ENCODE assay signal across 14 cellular contexts in the genomic region with DNA sequence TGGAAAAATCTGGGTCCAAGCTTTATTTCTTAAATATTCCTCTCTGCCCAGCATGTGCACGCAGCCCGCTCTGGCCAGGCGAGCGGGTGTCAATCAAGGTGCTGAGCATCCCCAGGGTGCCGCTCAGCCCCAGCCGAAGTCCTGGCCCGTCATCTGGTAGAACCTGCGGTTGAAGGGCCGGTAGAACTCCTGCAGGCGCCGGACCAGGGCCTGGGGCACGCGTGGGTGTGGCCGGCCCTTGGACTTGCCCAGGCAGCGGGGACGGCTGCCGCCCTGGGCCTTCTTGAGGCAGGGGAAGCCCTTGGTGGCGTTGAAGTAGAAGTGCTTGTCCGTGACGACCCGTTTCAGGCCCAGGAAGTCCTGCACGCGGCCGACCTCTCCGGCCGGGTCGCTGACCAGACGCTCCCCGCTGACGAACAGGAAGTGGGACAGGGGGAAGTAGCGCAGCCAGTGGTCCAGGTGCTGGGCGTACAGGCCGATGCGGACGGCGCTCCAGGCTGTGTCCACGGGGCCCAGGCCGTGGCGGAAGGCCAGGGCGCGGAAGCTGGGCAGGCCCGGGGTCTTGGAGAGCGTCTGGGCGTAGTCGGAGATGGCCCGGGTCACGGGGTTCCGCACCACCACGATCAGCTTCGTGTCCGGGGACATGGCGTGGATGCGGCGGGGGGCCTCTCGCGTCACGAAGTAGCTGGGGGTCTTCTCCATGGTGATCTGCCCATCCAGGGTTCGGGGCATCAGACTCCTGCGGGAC. TPM values are rescaled to one million over a fixed set of nuclear protein-coding genes. Genes with fewer than 3 reads are reported as not detected.
DNase-seq lines count a peak whose midpoint lies in the region; TF ChIP-seq lines count a peak whose summit lies in the region.
"Had no signal": no experiment of that assay in that cellular context is flagged by ENCODE, and none has a peak within 500 bp of the region (broad histone marks: within the 10 kb centered on the region; RNA-seq: fewer than 3 reads in every experiment).

No MANE protein-coding gene starts in this region.

- H3K36me3 ChIP-seq in HEK293 (ENCODE audit: control insufficient read depth in 2 of 2, insufficient read depth in 1 of 2, low read length in 2 of 2) (no peaks in the 10 kb centered on the region), esophagus squamous epithelium (peaks cover 0 to 6% (median 0%) of the 10 kb centered on the region in 3 donors), osteoblast (ENCODE audit: insufficient read depth, low read length) (no peaks in the 10 kb centered on the region)

- no peaks in the 10 kb centered on the region for H4K20me1 ChIP-seq in osteoblast (ENCODE audit: insufficient read depth, low read length)

- H3K27ac ChIP-seq in HEK293 (ENCODE audit: extremely low read depth, low read depth, low read length), result no peak overlapping the region
- H3K27ac ChIP-seq in esophagus squamous epithelium, result peak overlapping the region in 3 of 4 donors; percentile 30 to 88 (median 87)
- H3K27ac ChIP-seq in osteoblast (ENCODE audit: low read depth, low read length), result no peak overlapping the region
- H3K27ac ChIP-seq: A549 had no signal

- POLR2A ChIA-PET in HEK293 (lab: Yijun Ruan, JAX), result no interaction called here

- H3K9me3 ChIP-seq in HEK293 (ENCODE audit: control insufficient read depth, insufficient read depth, low read depth, low read length) (no peaks in the 10 kb centered on the region), esophagus squamous epithelium (no peaks in the 10 kb centered on the region), osteoblast (ENCODE audit: low read depth, low read length) (no peaks in the 10 kb centered on the region)
- H3K9me3 ChIP-seq: A549 had no signal

- H3K27me3 ChIP-seq in esophagus squamous epithelium, result peaks cover 0 to 63% (median 0%) of the 10 kb centered on the region in 4 donors
- H3K27me3 ChIP-seq in osteoblast (ENCODE audit: insufficient read depth, low read length), result peaks cover 39% of the 10 kb centered on the region

- H2AFZ ChIP-seq in osteoblast (ENCODE audit: low read length), result no peak overlapping the region
- H2AFZ ChIP-seq: GM23338 had no signal

- H3K4me3 ChIP-seq in HEK293 (ENCODE audit: low read depth, low read length), result no peak overlapping the region
- H3K4me3 ChIP-seq in esophagus squamous epithelium, result no peak overlapping the region
- H3K4me3 ChIP-seq in osteoblast (ENCODE audit: insufficient read depth, low read length), result no peak overlapping the region
- H3K4me3 ChIP-seq: A549, GM23338 had no signal

- no peak overlapping the region for H3K4me2 ChIP-seq in osteoblast (ENCODE audit: insufficient read depth, low read length)
- H3K4me2 ChIP-seq: A549, GM23338 had no signal

- DNase-seq in esophagus squamous epithelium (lab: John Stamatoyannopoulos, UW) (no peak), osteoblast (ENCODE audit: insufficient read length, low spot score, missing footprints) (peak; percentile 61), NCI-H1092 treated with DMSO at 0.1 percent for 48 hours (lab: John Stamatoyannopoulos, UW) (no peak), amygdala (lab: John Stamatoyannopoulos, UW) (no peak)
- DNase-seq in stimulated activated CD4-positive, alpha-beta T cell treated with anti-CD3 and anti-CD28 coated beads, Interleukin-4, amount 100 ng/mL, for 4 hours, result no peak
- DNase-seq: CD8-positive, alpha-beta T cell; COR-L47; DMS153; DMS79 treated with DMSO at 0.1 percent for 48 hours; EL; HCEC 1CT had no signal

- intact Hi-C loops in esophagus squamous epithelium (cut with DNase I), result no loop called here

- no peak for TF ChIP-seq CTCF in HEK293 (tag by site-specific recombination; IDR thresholded peaks at IDR 0.05)
- TF ChIP-seq CTCF in esophagus squamous epithelium (IDR thresholded peaks at IDR 0.05), result no peak
- TF ChIP-seq CTCF in osteoblast (IDR thresholded peaks at IDR 0.05; ENCODE audit: extremely low read depth, low read depth, low read length), result no peak

- 79 to 96% methylated on average over 6 to 22 of the region's 59 CpGs for WGBS in esophagus squamous epithelium, 2 donors

- TF ChIP-seq POLR2A in esophagus squamous epithelium (IDR thresholded peaks at IDR 0.05), result no peak

- H3K4me1 ChIP-seq in HEK293 (ENCODE audit: control insufficient read depth, insufficient read depth, low read length) (no peaks in the 10 kb centered on the region), esophagus squamous epithelium (peaks cover 14 to 80% (median 28%) of the 10 kb centered on the region in 3 donors), osteoblast (ENCODE audit: insufficient read depth, low read length) (no peaks in the 10 kb centered on the region)

- CTCF ChIA-PET in HEK293 (lab: Yijun Ruan, JAX), result interaction anchor here (0.6 kb wide), 1 partner anchor 12 kb away, joined by 3 read pairs; no protein-coding TSS in a partner anchor

- H3K79me2 ChIP-seq in osteoblast (ENCODE audit: insufficient read depth, low read length), result no peaks in the 10 kb centered on the region

TF ChIP-seq in HEK293, 187 proteins besides CTCF, POLR2A, EP300 and RAD21:
- no peak for TF ChIP-seq ZNF792 (tag by site-specific recombination; IDR thresholded peaks at IDR 0.05)
- no peak for TF ChIP-seq ZNF335 (tag by site-specific recombination; conservative IDR thresholded peaks at IDR 0.05)
- TF ChIP-seq BCL11A (tag by site-specific recombination; IDR thresholded peaks at IDR 0.05; ENCODE audit: low read depth), result 0 out of 2 replicates have a peak, but pooled peaks have one; percentile 41
- no peak for TF ChIP-seq PBX3 (CRISPR knock-in tag; IDR thresholded peaks at IDR 0.05)
- TF ChIP-seq BCL11B (tag by site-specific recombination; IDR thresholded peaks at IDR 0.05; ENCODE audit: low read depth), result peak; percentile 95

RNA-seq across cellular contexts. Expression of gene HS3ST6, which starts 6.6 kb away (rescaled TPM):
- total RNA-seq in esophagus squamous epithelium (1 to 10 TPM; 1.6 to 9.9 (median 6.3) TPM), osteoblast (not detected in 2 replicates)
- total RNA-seq: CD8-positive, alpha-beta T cell; GM23338 had no signal

RNA-seq across cellular contexts. Expression of gene MSRB1, which starts 31.4 kb away (rescaled TPM):
- total RNA-seq in esophagus squamous epithelium (10 to 100 TPM; 20.1 to 36.4 (median 21.0) TPM), osteoblast (16.2 and 18.1 TPM in 2 replicates)

RNA-seq across cellular contexts. Expression of gene MEIOB, which starts 39.7 kb away (rescaled TPM):
- total RNA-seq in esophagus squamous epithelium, result under 1 TPM in 1 of 4 donors, not detected in 3; 0.76 TPM
- total RNA-seq in osteoblast, result not detected in 2 replicates
- total RNA-seq: CD8-positive, alpha-beta T cell had no signal

RNA-seq across cellular contexts. Expression of gene RPL3L, which starts 42.8 kb away (rescaled TPM):
- total RNA-seq in esophagus squamous epithelium, result not detected
- not detected in 2 replicates for total RNA-seq in osteoblast
- total RNA-seq: CD8-positive, alpha-beta T cell had no signal

RNA-seq across cellular contexts. Expression of gene NDUFB10, which starts 47.7 kb away (rescaled TPM):
- 100 to 1,000 TPM; 172 to 215 (median 189) TPM for total RNA-seq in esophagus squamous epithelium
- 82.8 and 109 TPM in 2 replicates for total RNA-seq in osteoblast

Comparison
In these comparisons a context has a peak if more than half of its experiments do, and no peak if none do; other contexts are left out.
1. H3K27ac ChIP-seq: peak in esophagus squamous epithelium (3 of 4); none in HEK293 (single experiment) and osteoblast (single experiment).